10 cellular contexts compared by ENCODE assay signal in the genomic region with DNA sequence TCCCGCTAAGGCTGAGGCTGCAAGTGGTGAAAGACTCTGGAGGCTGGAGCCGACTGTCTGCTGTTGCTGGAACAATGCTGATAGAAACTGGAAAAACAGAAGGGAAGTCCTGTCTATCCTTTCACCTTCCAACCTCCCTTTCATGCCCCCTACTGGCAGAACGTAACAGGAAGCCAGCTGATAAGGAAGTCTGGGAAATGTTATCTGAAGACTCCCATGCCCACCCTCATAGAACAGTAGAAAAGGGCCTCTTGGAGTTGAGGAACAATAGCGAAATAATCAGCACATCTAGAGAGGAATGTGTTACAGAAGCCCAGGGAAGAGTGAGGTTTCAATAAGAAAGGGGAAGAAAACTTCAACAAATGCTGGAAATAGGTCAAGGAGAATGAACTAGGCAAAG.
DNase-seq lines count a peak whose midpoint lies in the region; ATAC-seq, FAIRE-seq and TF ChIP-seq lines count a peak whose summit lies in the region.
"Had no signal": no experiment of that assay in that cellular context is flagged by ENCODE, and none has a peak within 500 bp of the region (broad histone marks: within the 10 kb centered on the region; RNA-seq: fewer than 3 reads in every experiment).

No MANE protein-coding gene starts in this region.

- WGBS in tibial nerve, 2 donors: 59 to 73% methylated on average over 4 of the region's 4 CpGs
- WGBS in pancreas, 2 donors: 52 to 53% methylated on average over 4 of the region's 4 CpGs

- intact Hi-C loops in pancreas (cut with DNase I): no loop called here

- H3K9me3 ChIP-seq in tibial nerve (no peaks in the 10 kb centered on the region), pancreas (no peaks in the 10 kb centered on the region)

- H3K27ac ChIP-seq in 22Rv1 (no peak overlapping the region), tibial nerve (no peak overlapping the region), pancreas (no peak overlapping the region)
- H3K27ac ChIP-seq: parathyroid adenoma had no signal

- DNase-seq in NCI-H69 (lab: John Stamatoyannopoulos, UW) (peak; percentile 14), foreskin fibroblast (no peak), tibial nerve (ENCODE audit: low spot score in 2 of 2) (no peak), NCI-H146 treated with DMSO at 0.1 percent for 48 hours (lab: John Stamatoyannopoulos, UW; ENCODE audit: unreplicated experiment) (no peak), pancreas (no peak)
- no peak for DNase-seq in stimulated activated CD4-positive, alpha-beta T cell treated with anti-CD3 and anti-CD28 coated beads, Interleukin-4, amount 100 ng/mL, for 4 hours
- DNase-seq: activated gamma-delta T cell had no signal

- TF ChIP-seq EP300 in tibial nerve (IDR thresholded peaks at IDR 0.05): no peak

- H3K27me3 ChIP-seq in tibial nerve (no peaks in the 10 kb centered on the region), pancreas (no peaks in the 10 kb centered on the region)

- H3K4me3 ChIP-seq in foreskin fibroblast (ENCODE audit: low read depth in 1 of 2, low read length in 2 of 2): no peak overlapping the region
- no peak overlapping the region for H3K4me3 ChIP-seq in tibial nerve
- H3K4me3 ChIP-seq in pancreas: no peak overlapping the region

- TF ChIP-seq CTCF in 22Rv1 (IDR thresholded peaks at IDR 0.05) (peak; percentile 63), GM12872 (IDR thresholded peaks at IDR 0.05; ENCODE audit: insufficient read depth, low read depth, low read length) (peak; percentile 41; the same call in 2 of the 3 replicates), foreskin fibroblast (IDR thresholded peaks at IDR 0.05; ENCODE audit: low read depth, low read length) (peak; percentile 30), tibial nerve (IDR thresholded peaks at IDR 0.05) (no peak), pancreas (IDR thresholded peaks at IDR 0.05) (no peak)

- H3K4me1 ChIP-seq in tibial nerve (no peaks in the 10 kb centered on the region), pancreas (no peaks in the 10 kb centered on the region)
- H3K4me1 ChIP-seq: parathyroid adenoma had no signal

- H3K36me3 ChIP-seq in tibial nerve (no peaks in the 10 kb centered on the region), pancreas (no peaks in the 10 kb centered on the region)

- ATAC-seq in pancreas: no peak

- FAIRE-seq in pancreas (lab: Jason Lieb, UNC): no peak

- TF ChIP-seq POLR2A in tibial nerve (IDR thresholded peaks at IDR 0.05): no peak

Comparison
In these comparisons a context has a peak if more than half of its experiments do, and no peak if none do; other contexts are left out.
1. CTCF ChIP-seq: peak in 22Rv1 (single experiment), GM12872 (single experiment) and foreskin fibroblast (single experiment); none in tibial nerve (0 of 5) and pancreas (0 of 4).